ENCODE assay signal across 19 cellular contexts in the genomic region with DNA sequence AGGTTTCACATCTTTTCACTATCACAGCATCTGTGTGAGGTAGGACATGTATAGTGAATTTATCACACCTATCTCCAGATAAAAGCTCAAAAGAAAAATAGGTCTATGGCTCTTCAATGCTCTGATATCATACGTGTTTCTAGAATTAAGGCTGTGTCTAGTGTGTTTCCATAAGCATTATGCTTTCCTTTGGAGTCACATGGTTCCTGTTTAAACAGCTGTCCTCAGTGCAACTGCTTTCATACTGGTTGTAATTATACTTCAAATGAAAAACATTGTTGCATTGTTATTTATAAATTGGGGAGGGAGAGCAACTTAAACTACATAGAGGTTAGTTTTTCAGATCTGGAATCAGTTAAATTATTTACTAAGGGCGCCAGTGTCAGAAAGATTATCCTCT.
DNase-seq lines count a peak whose midpoint lies in the region; ATAC-seq, FAIRE-seq and TF ChIP-seq lines count a peak whose summit lies in the region.
"Had no signal": no experiment of that assay in that cellular context is flagged by ENCODE, and none has a peak within 500 bp of the region (broad histone marks: within the 10 kb centered on the region; RNA-seq: fewer than 3 reads in every experiment).

No MANE protein-coding gene starts in this region.

- H3K4me1 Mint-ChIP-seq in progenitor cell of endocrine pancreas (ENCODE audit: low read depth) = no peaks in the 10 kb centered on the region
- H3K4me1 Mint-ChIP-seq: activated CD4-positive, alpha-beta T cell treated with anti-CD3 and anti-CD28 coated beads, Interleukin-2, amount 10 ng/mL, durations not matched to agents 7 days and 5 days; endodermal cell; memory B cell had no signal

- peaks cover 7% of the 10 kb centered on the region for H3K9me3 Mint-ChIP-seq in progenitor cell of endocrine pancreas (ENCODE audit: low read depth)

- no peaks in the 10 kb centered on the region for H3K27me3 Mint-ChIP-seq in progenitor cell of endocrine pancreas
- H3K27me3 Mint-ChIP-seq: activated CD4-positive, alpha-beta T cell treated with anti-CD3 and anti-CD28 coated beads, Interleukin-2, amount 10 ng/mL, durations not matched to agents 7 days and 5 days; memory B cell had no signal

- no peaks in the 10 kb centered on the region for H3K36me3 Mint-ChIP-seq in progenitor cell of endocrine pancreas (ENCODE audit: insufficient read depth)
- H3K36me3 Mint-ChIP-seq: memory B cell, natural killer cell had no signal

- ATAC-seq in GM18498 (IDR thresholded peaks at IDR 0.05; ENCODE audit: unreplicated experiment) (peak; percentile 38), Right ventricle myocardium superior (ENCODE audit: poor library complexity) (no peak)
- ATAC-seq: natural killer cell had no signal

- no peak for TF ChIP-seq CTCF in progenitor cell of endocrine pancreas (IDR thresholded peaks at IDR 0.05; ENCODE audit: unreplicated experiment)

- H3K27ac Mint-ChIP-seq in progenitor cell of endocrine pancreas = no peak overlapping the region
- H3K27ac Mint-ChIP-seq: activated CD4-positive, alpha-beta T cell treated with anti-CD3 and anti-CD28 coated beads, Interleukin-2, amount 10 ng/mL, durations not matched to agents 7 days and 5 days; activated naive CD4-positive, alpha-beta T cell treated with anti-CD3 and anti-CD28 coated beads for 36 hours; endodermal cell; memory B cell; natural killer cell had no signal

- FAIRE-seq in islet of Langerhans (lab: Jason Lieb, UNC) = peak; percentile 60
- FAIRE-seq: keratinocyte, urothelium cell line had no signal

- DNase-seq in NCI-H146 treated with DMSO at 0.1 percent for 48 hours (lab: John Stamatoyannopoulos, UW; ENCODE audit: unreplicated experiment) = peak; percentile 93
- peak; percentile 89 for DNase-seq in NCI-H69 (lab: John Stamatoyannopoulos, UW)
- no peak for DNase-seq in HUDEP-2 (lab: John Stamatoyannopoulos, UW; ENCODE audit: unreplicated experiment in 76 of 76)
- DNase-seq in progenitor cell of endocrine pancreas (ENCODE audit: low spot score, unreplicated experiment) = no peak
- no peak for DNase-seq in effector CD4-positive, alpha-beta T cell
- DNase-seq in Right ventricle myocardium superior = no peak
- DNase-seq: activated CD4-positive, alpha-beta T cell treated with anti-CD3 and anti-CD28 coated beads, Interleukin-2, amount 10 ng/mL, durations not matched to agents 7 days and 5 days; activated CD8-positive, alpha-beta memory T cell treated with anti-CD3 and anti-CD28 coated beads, Interleukin-2, amount 50 U/mL, for 48 hours; activated naive CD4-positive, alpha-beta T cell treated with anti-CD3 and anti-CD28 coated beads for 36 hours; endodermal cell; natural killer cell; posterior cingulate gyrus; stimulated activated CD4-positive, alpha-beta T cell treated with anti-CD3 and anti-CD28 coated beads, Interleukin-4, amount 100 ng/mL, for 1 hour; SW 1271 had no signal

- intact Hi-C loops in Right ventricle myocardium superior (cut with DNase I) = no loop called here

- no peak overlapping the region for H3K4me3 Mint-ChIP-seq in progenitor cell of endocrine pancreas (ENCODE audit: low read depth)
- H3K4me3 Mint-ChIP-seq: activated CD4-positive, alpha-beta T cell treated with anti-CD3 and anti-CD28 coated beads, Interleukin-2, amount 10 ng/mL, durations not matched to agents 7 days and 5 days; activated naive CD4-positive, alpha-beta T cell treated with anti-CD3 and anti-CD28 coated beads for 36 hours; endodermal cell; memory B cell; natural killer cell had no signal

Comparison
In these comparisons a context has a peak if more than half of its experiments do, and no peak if none do; other contexts are left out.
1. DNase-seq: peak in NCI-H146 treated with DMSO at 0.1 percent for 48 hours (single experiment) and NCI-H69 (single experiment); none in HUDEP-2 (0 of 76), progenitor cell of endocrine pancreas (single experiment), effector CD4-positive, alpha-beta T cell (single experiment) and Right ventricle myocardium superior (single experiment).